18 cellular contexts compared by ENCODE assay signal in the genomic region with DNA sequence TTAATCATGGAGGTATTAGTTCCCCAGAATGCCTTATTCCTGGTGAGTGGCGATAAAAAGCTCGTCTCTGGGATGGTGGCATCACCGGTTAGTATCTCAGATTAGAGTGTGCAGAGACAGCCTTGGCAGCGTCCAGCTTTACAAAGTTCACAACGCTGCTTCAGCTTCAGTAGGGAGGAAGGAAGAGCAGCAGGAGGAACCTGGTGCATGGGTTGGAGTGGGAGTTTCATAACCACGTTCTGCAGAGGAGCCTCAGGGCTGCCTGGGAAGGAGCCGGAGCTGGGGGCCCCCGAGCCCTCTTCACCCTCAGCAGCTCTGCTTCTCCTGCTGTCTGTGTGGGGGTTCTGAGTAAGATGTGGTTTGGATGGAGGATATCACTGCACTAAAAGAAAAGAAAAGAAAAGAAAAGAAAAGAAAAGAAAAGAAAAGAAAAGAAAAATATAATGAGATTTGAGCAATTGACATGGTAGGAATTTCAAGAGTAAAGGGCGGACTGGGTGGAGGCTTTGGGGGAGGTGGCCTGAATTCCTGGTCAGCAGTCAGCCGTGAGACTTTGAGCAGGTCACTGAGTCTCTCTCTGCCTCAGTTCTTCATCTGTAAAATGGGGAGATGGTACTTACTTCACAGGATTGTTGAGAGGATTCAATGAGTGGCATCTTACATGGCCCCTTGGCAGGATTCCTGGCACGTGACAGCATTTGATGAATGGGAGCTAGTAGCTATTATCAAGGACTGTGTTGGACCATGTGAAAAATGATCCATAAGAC. TPM values are rescaled to one million over a fixed set of nuclear protein-coding genes. Genes with fewer than 3 reads are reported as not detected.
DNase-seq lines count a peak whose midpoint lies in the region; ATAC-seq, FAIRE-seq and TF ChIP-seq lines count a peak whose summit lies in the region.
"Had no signal": no experiment of that assay in that cellular context is flagged by ENCODE, and none has a peak within 500 bp of the region (broad histone marks: within the 10 kb centered on the region; RNA-seq: fewer than 3 reads in every experiment).

No MANE protein-coding gene starts in this region.

- TF ChIP-seq CTCF in D721Med (IDR thresholded peaks at IDR 0.05; ENCODE audit: insufficient read depth, missing control alignments): no peak

- H3K27me3 Mint-ChIP-seq in T-helper 17 cell: no peaks in the 10 kb centered on the region

- H3K4me1 Mint-ChIP-seq in T-helper 17 cell: peaks cover 24% of the 10 kb centered on the region

- peak overlapping the region; percentile 66 for H3K27ac Mint-ChIP-seq in T-helper 17 cell
- H3K27ac Mint-ChIP-seq: activated naive CD4-positive, alpha-beta T cell treated with anti-CD3 and anti-CD28 coated beads for 36 hours; neural progenitor cell had no signal

- TF ChIP-seq POLR2A in GM12891 (IDR thresholded peaks at IDR 0.05; ENCODE audit: low read depth, low read length): no peak

- no peaks in the 10 kb centered on the region for H3K36me3 Mint-ChIP-seq in T-helper 17 cell (ENCODE audit: low read depth)
- H3K36me3 Mint-ChIP-seq: neural progenitor cell had no signal

- FAIRE-seq in GM12891 (lab: Jason Lieb, UNC) (peak; percentile 31), D721Med (lab: Jason Lieb, UNC) (no peak)

- no peak for ATAC-seq in T-helper 17 cell
- no peak for ATAC-seq in GM21723 (IDR thresholded peaks at IDR 0.05; ENCODE audit: unreplicated experiment)

- DNase-seq in AML-193 (lab: John Stamatoyannopoulos, UW) (peak; percentile 7 to 29), GM12891 (ENCODE audit: insufficient read length, low spot score) (no peak), T-helper 17 cell (no peak), medulla oblongata (ENCODE audit: extremely low spot score) (peak; percentile 14), D721Med (ENCODE audit: insufficient read length, low spot score) (no peak), NCI-H2029 (lab: John Stamatoyannopoulos, UW) (no peak), HuH-7 (ENCODE audit: low spot score) (no peak)
- DNase-seq: activated CD4-positive, CD25-positive, alpha-beta regulatory T cell treated with anti-CD3 and anti-CD28 coated beads, Interleukin-2, amount 50 U/mL, for 72 hours; activated CD8-positive, alpha-beta memory T cell treated with anti-CD3 and anti-CD28 coated beads, Interleukin-2, amount 50 U/mL, for 48 hours; activated naive CD4-positive, alpha-beta T cell treated with anti-CD3 and anti-CD28 coated beads for 36 hours; GDM1; mammary epithelial cell; NCI-H2081 treated with DMSO at 0.1 percent for 48 hours; NCI-H524 treated with DMSO at 0.1 percent for 48 hours; Peyer's patch had no signal

- no peak overlapping the region for H3K4me3 Mint-ChIP-seq in T-helper 17 cell
- H3K4me3 Mint-ChIP-seq: activated naive CD4-positive, alpha-beta T cell treated with anti-CD3 and anti-CD28 coated beads for 36 hours; neural progenitor cell had no signal

- H3K9me3 ChIP-seq in T-helper 17 cell (ENCODE audit: control insufficient read depth, low read length, poor library complexity, severe bottlenecking): no peaks in the 10 kb centered on the region
- H3K9me3 ChIP-seq: esophagus muscularis mucosa, Peyer's patch had no signal

TF ChIP-seq in GM12891, 5 proteins besides CTCF, POLR2A, EP300 and RAD21:
- no peak for TF ChIP-seq TAF1 (IDR thresholded peaks at IDR 0.05; ENCODE audit: low read depth, low read length)
- no peak for TF ChIP-seq POU2F2 (IDR thresholded peaks at IDR 0.05; ENCODE audit: low read depth, low read length)
- no peak for TF ChIP-seq SPI1 (IDR thresholded peaks at IDR 0.05; ENCODE audit: low read depth, low read length)
- no peak for TF ChIP-seq POLR2AphosphoS5 (IDR thresholded peaks at IDR 0.05; ENCODE audit: low read depth, low read length)
TF ChIP-seq in GM12891: peak in this region for 0.

RNA-seq across cellular contexts. Expression of a gene that starts 6.5 kb away (rescaled TPM):
- polyA plus RNA-seq in GM12891 (2012; ENCODE audit: low read depth, missing spikeins): 2.7 TPM
- 1 to 10 TPM; 1.6 to 2.4 TPM for total RNA-seq in T-helper 17 cell

RNA-seq across cellular contexts. Expression of a gene that starts 48.1 kb away (rescaled TPM):
- 16.9 TPM for polyA plus RNA-seq in GM12891 (2012; ENCODE audit: low read depth, missing spikeins)
- 10 to 100 TPM; 44.1 to 54.6 TPM for total RNA-seq in T-helper 17 cell

RNA-seq across cellular contexts. Expression of a gene that starts 48.2 kb away (rescaled TPM):
- polyA plus RNA-seq in GM12891 (2012; ENCODE audit: low read depth, missing spikeins): 15.2 TPM
- 10 to 100 TPM; 15.1 to 18.7 TPM for total RNA-seq in T-helper 17 cell

Comparison
In these comparisons a context has a peak if more than half of its experiments do, and no peak if none do; other contexts are left out.
1. DNase-seq: peak in AML-193 (2 of 2) and medulla oblongata (single experiment); none in GM12891 (single experiment), T-helper 17 cell (0 of 3), D721Med (single experiment), NCI-H2029 (single experiment) and HuH-7 (single experiment).